ENCODE assay signal across 6 cellular contexts in genomic region chr14:20454359-20454644, GRCh38. TPM values are rescaled to one million over a fixed set of nuclear protein-coding genes. Genes with fewer than 3 reads are reported as not detected.
DNase-seq lines count a peak whose midpoint lies in the region; ATAC-seq, FAIRE-seq and TF ChIP-seq lines count a peak whose summit lies in the region.

No MANE protein-coding gene starts in this region.

- TF ChIP-seq POLR2A in breast epithelium (IDR thresholded peaks at IDR 0.05): no peak

- H3K4me3 ChIP-seq in AG09309 (ENCODE audit: control insufficient read depth, low read depth, low read length) (peak overlapping the region; percentile 88), breast epithelium (peak overlapping the region; percentile 60 to 85 (median 76)), neutrophil (ENCODE audit: low read depth in 1 of 2, low read length in 1 of 2) (peak overlapping the region; percentile 87 to 93)

- no peak for DNase-seq in AG09309 (ENCODE audit: low read depth)
- DNase-seq in NCI-H1436 (lab: John Stamatoyannopoulos, UW): peak; percentile 85
- peak in 1 of 2 donors; percentile 74 for DNase-seq in breast epithelium (ENCODE audit: low spot score in 2 of 2)
- no peak for DNase-seq in HTR-8/SVneo (ENCODE audit: insufficient read length, low spot score)

- H3K27ac ChIP-seq in breast epithelium (peak overlapping the region; percentile 94 to 95), neutrophil (peak overlapping the region; percentile 88)

- H3K36me3 ChIP-seq in breast epithelium (peaks cover 20% of the 10 kb centered on the region), neutrophil (peaks cover 46% of the 10 kb centered on the region)

- ATAC-seq in GM21528 (IDR thresholded peaks at IDR 0.05; ENCODE audit: low FRiP score, unreplicated experiment): peak; percentile 42

- intact Hi-C loops in breast epithelium (cut with DNase I; ENCODE audit: low total_unique reads): loop anchor here (10.0 kb wide), 1 partner anchor 150 kb away; no protein-coding TSS in a partner anchor

- no peaks in the 10 kb centered on the region for H3K9me3 ChIP-seq in breast epithelium
- no peaks in the 10 kb centered on the region for H3K9me3 ChIP-seq in neutrophil

- no peaks in the 10 kb centered on the region for H3K27me3 ChIP-seq in breast epithelium
- H3K27me3 ChIP-seq in neutrophil: no peaks in the 10 kb centered on the region

- TF ChIP-seq CTCF in AG09309 (IDR thresholded peaks at IDR 0.05; ENCODE audit: control insufficient read depth, insufficient read depth, low read depth, low read length, missing control alignments) (no peak), breast epithelium (IDR thresholded peaks at IDR 0.05) (no peak), neutrophil (IDR thresholded peaks at IDR 0.05) (no peak)

- FAIRE-seq in HTR-8/SVneo (lab: Jason Lieb, UNC): no peak

- H3K4me1 ChIP-seq in breast epithelium (no peaks in the 10 kb centered on the region), neutrophil (ENCODE audit: control insufficient read depth in 1 of 2, insufficient read depth in 1 of 2, low read depth in 1 of 2, low read length in 1 of 2) (peaks cover 50 to 54% of the 10 kb centered on the region in 2 experiments)

RNA-seq across cellular contexts. Expression of gene OSGEP, which starts 0.3 kb away (rescaled TPM):
- total RNA-seq in breast epithelium: 10 to 100 TPM; 38.1 to 66.9 (median 57.5) TPM

RNA-seq across cellular contexts. Expression of gene APEX1, which starts 0.7 kb away (rescaled TPM):
- total RNA-seq in breast epithelium: 100 to 1,000 TPM; 129 to 165 (median 150) TPM

RNA-seq across cellular contexts. Expression of gene PIP4P1, which starts 6.9 kb away (rescaled TPM):
- 10 to 100 TPM; 23.6 to 34.1 (median 29.9) TPM for total RNA-seq in breast epithelium

RNA-seq across cellular contexts. Expression of gene PNP, which starts 14.9 kb away (rescaled TPM):
- 10 to 100 TPM; 26.4 to 60.0 (median 38.8) TPM for total RNA-seq in breast epithelium

RNA-seq across cellular contexts. Expression of gene KLHL33, which starts 18.3 kb away (rescaled TPM):
- total RNA-seq in breast epithelium: under 1 TPM; 0.29 to 0.64 (median 0.33) TPM
